Comparison of ENCODE assay signal across 20 cellular contexts in the genomic region with DNA sequence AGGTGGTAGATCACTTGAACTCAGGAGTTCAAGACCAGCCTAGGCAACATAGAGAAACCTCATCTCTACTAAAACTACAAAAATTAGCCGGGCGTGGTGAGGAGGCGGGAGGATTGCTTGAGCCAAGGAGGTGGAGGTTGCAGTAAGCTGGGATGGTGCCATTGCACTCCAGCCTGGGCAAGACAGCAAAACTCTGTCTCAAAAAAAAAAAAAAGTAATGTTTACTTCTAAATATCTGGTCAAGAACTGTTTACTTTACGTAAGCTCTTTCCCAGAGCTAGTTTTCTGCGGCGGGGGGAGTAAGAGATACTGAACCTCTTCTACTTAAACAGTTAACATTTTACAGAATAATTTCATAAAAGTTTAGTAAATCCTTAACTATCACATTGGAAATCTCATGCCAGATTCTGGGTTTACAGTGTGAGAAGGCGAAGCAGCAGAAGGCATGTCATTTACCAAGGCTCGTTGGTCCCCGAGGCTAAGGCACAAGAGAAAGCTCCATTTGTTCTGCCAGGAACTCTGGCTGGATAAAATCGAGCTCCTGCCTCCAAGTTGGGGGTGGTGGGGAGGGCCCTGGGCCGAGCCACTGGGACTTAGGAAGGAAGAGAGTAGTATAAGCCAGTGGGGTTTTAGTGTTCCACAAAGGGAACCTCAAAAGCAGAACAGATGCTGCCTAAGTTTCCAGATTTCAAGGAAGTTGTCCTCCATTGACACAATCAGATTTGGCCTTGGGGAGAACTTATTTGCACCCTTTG. TPM values are rescaled to one million over a fixed set of nuclear protein-coding genes. Genes with fewer than 3 reads are reported as not detected.
DNase-seq lines count a peak whose midpoint lies in the region; ATAC-seq, FAIRE-seq and TF ChIP-seq lines count a peak whose summit lies in the region.
"Had no signal": no experiment of that assay in that cellular context is flagged by ENCODE, and none has a peak within 500 bp of the region (broad histone marks: within the 10 kb centered on the region; RNA-seq: fewer than 3 reads in every experiment).

No MANE protein-coding gene starts in this region.

- no peaks in the 10 kb centered on the region for H4K20me1 ChIP-seq in neural progenitor cell (ENCODE audit: low read depth)

- FAIRE-seq in GM12891 (lab: Jason Lieb, UNC) = no peak
- FAIRE-seq: frontal cortex, GM18507 had no signal

- no peaks in the 10 kb centered on the region for H3K9me3 ChIP-seq in colonic mucosa
- no peaks in the 10 kb centered on the region for H3K9me3 ChIP-seq in left lung
- no peaks in the 10 kb centered on the region for H3K9me3 ChIP-seq in neural progenitor cell (ENCODE audit: low read depth)
- H3K9me3 ChIP-seq: SJSA1 had no signal

- intact Hi-C loops in colonic mucosa (cut with DNase I) (no loop called here), left lung (cut with DNase I) (no loop called here)

- H3K79me2 ChIP-seq in neural progenitor cell (ENCODE audit: low read depth) = no peaks in the 10 kb centered on the region

- ATAC-seq in left lung = peak; percentile 67
- no peak for ATAC-seq in stimulated activated naive B cell treated with anti-CD40 and anti-IgM and Interleukin-4, amounts not matched to agents 10 μg/mL and 1 μg/mL and 100 μg/mL, for 72 hours (replicated peaks)
- no peak for ATAC-seq in HG03108 (IDR thresholded peaks at IDR 0.05; ENCODE audit: unreplicated experiment)
- ATAC-seq: left colon; naive thymus-derived CD4-positive, alpha-beta T cell had no signal

- no peak overlapping the region for H2AFZ ChIP-seq in neural progenitor cell (replicated peaks)
- H2AFZ ChIP-seq: GM23248 had no signal

- peaks cover under 1% of the 10 kb centered on the region for H3K36me3 ChIP-seq in colonic mucosa
- H3K36me3 ChIP-seq in left lung = peaks cover 0 to 73% of the 10 kb centered on the region in 2 donors
- H3K36me3 ChIP-seq in neural progenitor cell = no peaks in the 10 kb centered on the region

- H3K9ac ChIP-seq in colonic mucosa (ENCODE audit: low read depth in 2 of 2, low read length in 2 of 2) = no peak overlapping the region
- no peak overlapping the region for H3K9ac ChIP-seq in neural progenitor cell
- H3K9ac ChIP-seq: GM23248 had no signal

- no peaks in the 10 kb centered on the region for H3K27me3 Mint-ChIP-seq in stimulated activated naive B cell treated with anti-CD40 and anti-IgM and Interleukin-4, amounts not matched to agents 10 μg/mL and 1 μg/mL and 100 μg/mL, for 72 hours
- no peaks in the 10 kb centered on the region for H3K27me3 Mint-ChIP-seq in neural progenitor cell (ENCODE audit: insufficient read depth, low read depth)
- H3K27me3 Mint-ChIP-seq: naive thymus-derived CD4-positive, alpha-beta T cell; type B pancreatic cell had no signal

- H3K27ac ChIP-seq in colonic mucosa (peak overlapping the region; percentile 16), left lung (no peak overlapping the region), neural progenitor cell (no peak overlapping the region)
- H3K27ac ChIP-seq: cardiac muscle cell, GM23248, SJSA1 had no signal

- no peak for TF ChIP-seq CTCF in colonic mucosa (IDR thresholded peaks at IDR 0.05)
- no peak for TF ChIP-seq CTCF in left lung (IDR thresholded peaks at IDR 0.05)
- no peak for TF ChIP-seq CTCF in neural progenitor cell (IDR thresholded peaks at IDR 0.05)

- H3K27me3 ChIP-seq in colonic mucosa (no peaks in the 10 kb centered on the region), left lung (no peaks in the 10 kb centered on the region), neural progenitor cell (no peaks in the 10 kb centered on the region)
- H3K27me3 ChIP-seq: cardiac muscle cell, SJSA1 had no signal

- no peaks in the 10 kb centered on the region for H3K4me1 Mint-ChIP-seq in stimulated activated naive B cell treated with anti-CD40 and anti-IgM and Interleukin-4, amounts not matched to agents 10 μg/mL and 1 μg/mL and 100 μg/mL, for 72 hours
- no peaks in the 10 kb centered on the region for H3K4me1 Mint-ChIP-seq in neural progenitor cell
- H3K4me1 Mint-ChIP-seq: endodermal cell had no signal

- peak overlapping the region; percentile 6 for H3K27ac Mint-ChIP-seq in stimulated activated naive B cell treated with anti-CD40 and anti-IgM and Interleukin-4, amounts not matched to agents 10 μg/mL and 1 μg/mL and 100 μg/mL, for 72 hours
- no peak overlapping the region for H3K27ac Mint-ChIP-seq in neural progenitor cell
- H3K27ac Mint-ChIP-seq: endodermal cell, type B pancreatic cell had no signal

- H3K4me3 Mint-ChIP-seq in stimulated activated naive B cell treated with anti-CD40 and anti-IgM and Interleukin-4, amounts not matched to agents 10 μg/mL and 1 μg/mL and 100 μg/mL, for 72 hours = no peak overlapping the region
- no peak overlapping the region for H3K4me3 Mint-ChIP-seq in neural progenitor cell
- H3K4me3 Mint-ChIP-seq: endodermal cell, type B pancreatic cell had no signal

- TF ChIP-seq POLR2A in GM12891 (IDR thresholded peaks at IDR 0.05; ENCODE audit: low read depth, low read length) = no peak

- no peak overlapping the region for H3K4me2 ChIP-seq in neural progenitor cell

- no peaks in the 10 kb centered on the region for H3K9me3 Mint-ChIP-seq in stimulated activated naive B cell treated with anti-CD40 and anti-IgM and Interleukin-4, amounts not matched to agents 10 μg/mL and 1 μg/mL and 100 μg/mL, for 72 hours
- H3K9me3 Mint-ChIP-seq in neural progenitor cell = no peaks in the 10 kb centered on the region
- H3K9me3 Mint-ChIP-seq: endodermal cell; naive thymus-derived CD4-positive, alpha-beta T cell; type B pancreatic cell had no signal

- H3K4me1 ChIP-seq in colonic mucosa (no peaks in the 10 kb centered on the region), left lung (peaks cover 0 to 5% of the 10 kb centered on the region in 2 donors), neural progenitor cell (no peaks in the 10 kb centered on the region)
- H3K4me1 ChIP-seq: SJSA1 had no signal

- peak; percentile 30 for DNase-seq in H4 (ENCODE audit: low spot score)
- no peak for DNase-seq in colonic mucosa
- no peak for DNase-seq in left lung
- no peak for DNase-seq in stimulated activated naive B cell treated with anti-CD40 and anti-IgM and Interleukin-4, amounts not matched to agents 10 μg/mL and 1 μg/mL and 100 μg/mL, for 72 hours
- DNase-seq in neural progenitor cell (ENCODE audit: low spot score) = no peak
- DNase-seq in NCI-H526 treated with DMSO at 0.1 percent for 48 hours (lab: John Stamatoyannopoulos, UW) = no peak
- no peak for DNase-seq in GM12891 (ENCODE audit: insufficient read length, low spot score)
- DNase-seq: activated CD4-positive, alpha-beta T cell treated with anti-CD3 and anti-CD28 coated beads for 1 hour; endodermal cell; GM23248; naive thymus-derived CD4-positive, alpha-beta T cell; NCI-H1417; NCI-H2171 had no signal

- H3K4me3 ChIP-seq in colonic mucosa (no peak overlapping the region), left lung (no peak overlapping the region), neural progenitor cell (no peak overlapping the region)
- H3K4me3 ChIP-seq: cardiac muscle cell, GM23248, SJSA1 had no signal

- peaks cover 27 to 49% of the 10 kb centered on the region in 2 donors for H3K36me3 Mint-ChIP-seq in stimulated activated naive B cell treated with anti-CD40 and anti-IgM and Interleukin-4, amounts not matched to agents 10 μg/mL and 1 μg/mL and 100 μg/mL, for 72 hours
- H3K36me3 Mint-ChIP-seq in neural progenitor cell = no peaks in the 10 kb centered on the region

- no peaks in the 10 kb centered on the region for H3F3A ChIP-seq in neural progenitor cell (ENCODE audit: low read depth)

TF ChIP-seq in GM12891, 5 proteins besides CTCF, POLR2A, EP300 and RAD21:
- TF ChIP-seq POLR2AphosphoS5 (IDR thresholded peaks at IDR 0.05; ENCODE audit: low read depth, low read length) (no peak), POU2F2 (IDR thresholded peaks at IDR 0.05; ENCODE audit: low read depth, low read length) (no peak), SPI1 (IDR thresholded peaks at IDR 0.05; ENCODE audit: low read depth, low read length) (no peak)

RNA-seq across cellular contexts. Expression of a gene that starts 41.6 kb away (rescaled TPM):
- total RNA-seq in H4 (2014; rRNA removed; shearing (Covaris generic)) = 11.2 and 13.8 TPM in 2 replicates
- 10 to 100 TPM; 46.9 to 74.1 TPM for total RNA-seq in colonic mucosa
- 10 to 100 TPM; 31.6 to 34.5 TPM for total RNA-seq in left lung
- total RNA-seq in neural progenitor cell (ENCODE audit: low replicate concordance) = 13.9 and 16.6 TPM in 2 replicates
- polyA plus RNA-seq in GM12891 (2012; ENCODE audit: low read depth, missing spikeins) = 8.3 TPM
